In the genomic region with DNA sequence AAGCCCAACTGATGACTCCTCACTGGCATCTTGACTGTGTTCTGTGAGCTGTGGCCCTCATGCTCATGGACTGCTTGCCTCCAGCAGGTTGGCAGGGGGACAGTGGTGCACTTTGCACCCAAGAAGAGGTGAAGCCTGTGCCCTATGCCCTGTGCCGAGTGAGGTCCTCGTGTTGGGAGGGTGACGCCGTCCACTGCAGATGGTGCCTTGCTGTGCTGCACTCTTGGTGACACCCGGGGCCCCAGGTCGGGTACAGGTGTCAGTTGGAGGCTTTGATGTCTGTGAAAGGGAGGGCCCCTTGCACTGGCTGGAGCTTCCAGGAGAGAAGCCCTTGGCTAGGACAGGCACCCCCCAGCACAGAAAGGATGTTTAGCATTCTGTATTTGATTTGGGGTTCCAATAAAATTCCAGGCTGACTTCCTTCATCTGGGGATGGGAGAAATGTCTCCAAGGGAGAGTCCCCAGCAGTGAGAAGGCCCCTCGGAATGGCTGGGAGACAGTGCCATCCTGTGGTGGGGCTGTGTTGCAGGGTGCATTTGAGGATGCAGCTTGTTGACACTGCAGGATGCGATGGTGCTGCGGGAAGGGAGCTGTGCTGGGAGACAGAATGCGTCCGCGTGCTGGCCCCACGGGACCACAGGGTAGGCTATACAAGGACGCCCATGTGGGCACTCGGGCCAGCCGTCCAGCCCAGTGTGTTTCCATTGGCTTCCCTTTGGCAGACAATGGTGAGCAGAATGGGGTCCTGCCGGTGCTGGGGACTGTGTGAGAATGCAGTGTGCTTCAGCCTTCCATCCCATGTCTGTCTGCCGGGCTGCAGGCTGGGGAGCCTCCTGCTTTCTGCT, we compare ENCODE assay signal across 1 cellular context.
TF ChIP-seq lines count a peak whose summit lies in the region.

No MANE protein-coding gene starts in this region.

TF ChIP-seq in HepG2, 621 proteins besides CTCF, POLR2A, EP300 and RAD21 (continued from another document and continues in another):
- TF ChIP-seq, protein P1, sequence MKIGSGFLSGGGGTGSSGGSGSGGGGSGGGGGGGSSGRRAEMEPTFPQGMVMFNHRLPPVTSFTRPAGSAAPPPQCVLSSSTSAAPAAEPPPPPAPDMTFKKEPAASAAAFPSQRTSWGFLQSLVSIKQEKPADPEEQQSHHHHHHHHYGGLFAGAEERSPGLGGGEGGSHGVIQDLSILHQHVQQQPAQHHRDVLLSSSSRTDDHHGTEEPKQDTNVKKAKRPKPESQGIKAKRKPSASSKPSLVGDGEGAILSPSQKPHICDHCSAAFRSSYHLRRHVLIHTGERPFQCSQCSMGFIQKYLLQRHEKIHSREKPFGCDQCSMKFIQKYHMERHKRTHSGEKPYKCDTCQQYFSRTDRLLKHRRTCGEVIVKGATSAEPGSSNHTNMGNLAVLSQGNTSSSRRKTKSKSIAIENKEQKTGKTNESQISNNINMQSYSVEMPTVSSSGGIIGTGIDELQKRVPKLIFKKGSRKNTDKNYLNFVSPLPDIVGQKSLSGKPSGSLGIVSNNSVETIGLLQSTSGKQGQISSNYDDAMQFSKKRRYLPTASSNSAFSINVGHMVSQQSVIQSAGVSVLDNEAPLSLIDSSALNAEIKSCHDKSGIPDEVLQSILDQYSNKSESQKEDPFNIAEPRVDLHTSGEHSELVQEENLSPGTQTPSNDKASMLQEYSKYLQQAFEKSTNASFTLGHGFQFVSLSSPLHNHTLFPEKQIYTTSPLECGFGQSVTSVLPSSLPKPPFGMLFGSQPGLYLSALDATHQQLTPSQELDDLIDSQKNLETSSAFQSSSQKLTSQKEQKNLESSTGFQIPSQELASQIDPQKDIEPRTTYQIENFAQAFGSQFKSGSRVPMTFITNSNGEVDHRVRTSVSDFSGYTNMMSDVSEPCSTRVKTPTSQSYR (CRISPR knock-in tag; IDR thresholded peaks at IDR 0.05; ENCODE audit: borderline replicate concordance): peak; percentile 10; the same call in 1 of the 2 replicates
- peak; percentile 50; the same call in 1 of the 2 replicates for TF ChIP-seq MYC (CRISPR knock-in tag; IDR thresholded peaks at IDR 0.05; ENCODE audit: borderline replicate concordance)
- TF ChIP-seq HDAC2 (CRISPR knock-in tag; IDR thresholded peaks at IDR 0.05): peak; percentile 43; the same call in 1 of the 2 replicates
- peak; percentile 57 to 60; a peak in 3 of 4 replicates for TF ChIP-seq NR2F1 (CRISPR knock-in tag; IDR thresholded peaks at IDR 0.05)
- peak; percentile 27; the same call in 1 of the 2 replicates for TF ChIP-seq MIER3 (CRISPR knock-in tag; IDR thresholded peaks at IDR 0.05; ENCODE audit: borderline replicate concordance)
- TF ChIP-seq ZNF121 (CRISPR knock-in tag; IDR thresholded peaks at IDR 0.05): 0 out of 2 replicates have a peak, but pooled peaks have one; percentile 17
- TF ChIP-seq, protein P2, sequence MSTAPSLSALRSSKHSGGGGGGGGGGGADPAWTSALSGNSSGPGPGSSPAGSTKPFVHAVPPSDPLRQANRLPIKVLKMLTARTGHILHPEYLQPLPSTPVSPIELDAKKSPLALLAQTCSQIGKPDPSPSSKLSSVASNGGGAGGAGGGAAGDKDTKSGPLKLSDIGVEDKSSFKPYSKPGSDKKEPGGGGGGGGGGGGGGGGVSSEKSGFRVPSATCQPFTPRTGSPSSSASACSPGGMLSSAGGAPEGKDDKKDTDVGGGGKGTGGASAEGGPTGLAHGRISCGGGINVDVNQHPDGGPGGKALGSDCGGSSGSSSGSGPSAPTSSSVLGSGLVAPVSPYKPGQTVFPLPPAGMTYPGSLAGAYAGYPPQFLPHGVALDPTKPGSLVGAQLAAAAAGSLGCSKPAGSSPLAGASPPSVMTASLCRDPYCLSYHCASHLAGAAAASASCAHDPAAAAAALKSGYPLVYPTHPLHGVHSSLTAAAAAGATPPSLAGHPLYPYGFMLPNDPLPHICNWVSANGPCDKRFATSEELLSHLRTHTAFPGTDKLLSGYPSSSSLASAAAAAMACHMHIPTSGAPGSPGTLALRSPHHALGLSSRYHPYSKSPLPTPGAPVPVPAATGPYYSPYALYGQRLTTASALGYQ (CRISPR knock-in tag; IDR thresholded peaks at IDR 0.05): no peak
- 0 out of 2 replicates have a peak, but pooled peaks have one; percentile 57 for TF ChIP-seq ZNF710 (CRISPR knock-in tag; IDR thresholded peaks at IDR 0.05; ENCODE audit: borderline replicate concordance)
- peak; percentile 20; the same call in 1 of the 2 replicates for TF ChIP-seq ZNF629 (CRISPR knock-in tag; conservative IDR thresholded peaks at IDR 0.05)
- peak; percentile 75; the same call in 1 of the 2 replicates for TF ChIP-seq MTA1 (CRISPR knock-in tag; IDR thresholded peaks at IDR 0.05; ENCODE audit: borderline replicate concordance)
- peak; percentile 55; the same call in 1 of the 2 replicates for TF ChIP-seq GATAD2A (CRISPR knock-in tag; IDR thresholded peaks at IDR 0.05)
- TF ChIP-seq ZNF326 (CRISPR knock-in tag; IDR thresholded peaks at IDR 0.05; ENCODE audit: borderline replicate concordance): no peak
- TF ChIP-seq KDM1A (CRISPR knock-in tag; IDR thresholded peaks at IDR 0.05): peak; percentile 65; the same call in 1 of the 2 replicates
- TF ChIP-seq FOXA1 (IDR thresholded peaks at IDR 0.05): no peak
- peak; percentile 97 for TF ChIP-seq FOXA1 (CRISPR knock-in tag; IDR thresholded peaks at IDR 0.05)
- TF ChIP-seq, protein P3, sequence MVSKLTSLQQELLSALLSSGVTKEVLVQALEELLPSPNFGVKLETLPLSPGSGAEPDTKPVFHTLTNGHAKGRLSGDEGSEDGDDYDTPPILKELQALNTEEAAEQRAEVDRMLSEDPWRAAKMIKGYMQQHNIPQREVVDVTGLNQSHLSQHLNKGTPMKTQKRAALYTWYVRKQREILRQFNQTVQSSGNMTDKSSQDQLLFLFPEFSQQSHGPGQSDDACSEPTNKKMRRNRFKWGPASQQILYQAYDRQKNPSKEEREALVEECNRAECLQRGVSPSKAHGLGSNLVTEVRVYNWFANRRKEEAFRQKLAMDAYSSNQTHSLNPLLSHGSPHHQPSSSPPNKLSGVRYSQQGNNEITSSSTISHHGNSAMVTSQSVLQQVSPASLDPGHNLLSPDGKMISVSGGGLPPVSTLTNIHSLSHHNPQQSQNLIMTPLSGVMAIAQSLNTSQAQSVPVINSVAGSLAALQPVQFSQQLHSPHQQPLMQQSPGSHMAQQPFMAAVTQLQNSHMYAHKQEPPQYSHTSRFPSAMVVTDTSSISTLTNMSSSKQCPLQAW (CRISPR knock-in tag; IDR thresholded peaks at IDR 0.05): no peak; the same call in 1 of the 2 replicates
- TF ChIP-seq, protein P4, sequence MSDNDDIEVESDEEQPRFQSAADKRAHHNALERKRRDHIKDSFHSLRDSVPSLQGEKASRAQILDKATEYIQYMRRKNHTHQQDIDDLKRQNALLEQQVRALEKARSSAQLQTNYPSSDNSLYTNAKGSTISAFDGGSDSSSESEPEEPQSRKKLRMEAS (IDR thresholded peaks at IDR 0.05): peak; percentile 69; the same call in 1 of the 2 replicates
- TF ChIP-seq MEIS1 (CRISPR knock-in tag; IDR thresholded peaks at IDR 0.05; ENCODE audit: borderline replicate concordance): peak; percentile 37; the same call in 1 of the 2 replicates
- TF ChIP-seq PHF8 (CRISPR knock-in tag; IDR thresholded peaks at IDR 0.05): 0 out of 2 replicates have a peak, but pooled peaks have one; percentile 20
- TF ChIP-seq ZNF879 (CRISPR knock-in tag; IDR thresholded peaks at IDR 0.05): no peak
- TF ChIP-seq SOX5 (CRISPR knock-in tag; IDR thresholded peaks at IDR 0.05; ENCODE audit: borderline replicate concordance): peak; percentile 27; the same call in 1 of the 2 replicates
- TF ChIP-seq PHF21A (CRISPR knock-in tag; IDR thresholded peaks at IDR 0.05): peak; percentile 41; the same call in 1 of the 2 replicates
- TF ChIP-seq ZNF83 (CRISPR knock-in tag; IDR thresholded peaks at IDR 0.05; ENCODE audit: borderline replicate concordance): no peak
- TF ChIP-seq THRA (CRISPR knock-in tag; IDR thresholded peaks at IDR 0.05; ENCODE audit: borderline replicate concordance): peak; percentile 70; the same call in 1 of the 2 replicates
- peak; percentile 44 for TF ChIP-seq AGO1 (IDR thresholded peaks at IDR 0.05; ENCODE audit: low read depth, low read length, poor library complexity, severe bottlenecking)
- no peak for TF ChIP-seq SMARCC2 (IDR thresholded peaks at IDR 0.05)
- 0 out of 2 replicates have a peak, but pooled peaks have one; percentile 13 for TF ChIP-seq CREB1 (IDR thresholded peaks at IDR 0.05)
- peak; percentile 41; the same call in 1 of the 2 replicates for TF ChIP-seq CREB1 (CRISPR knock-in tag; IDR thresholded peaks at IDR 0.05)
- no peak for TF ChIP-seq LCORL (IDR thresholded peaks at IDR 0.05)
- peak; percentile 66 for TF ChIP-seq LCORL (CRISPR knock-in tag; IDR thresholded peaks at IDR 0.05)
- TF ChIP-seq, protein P5, sequence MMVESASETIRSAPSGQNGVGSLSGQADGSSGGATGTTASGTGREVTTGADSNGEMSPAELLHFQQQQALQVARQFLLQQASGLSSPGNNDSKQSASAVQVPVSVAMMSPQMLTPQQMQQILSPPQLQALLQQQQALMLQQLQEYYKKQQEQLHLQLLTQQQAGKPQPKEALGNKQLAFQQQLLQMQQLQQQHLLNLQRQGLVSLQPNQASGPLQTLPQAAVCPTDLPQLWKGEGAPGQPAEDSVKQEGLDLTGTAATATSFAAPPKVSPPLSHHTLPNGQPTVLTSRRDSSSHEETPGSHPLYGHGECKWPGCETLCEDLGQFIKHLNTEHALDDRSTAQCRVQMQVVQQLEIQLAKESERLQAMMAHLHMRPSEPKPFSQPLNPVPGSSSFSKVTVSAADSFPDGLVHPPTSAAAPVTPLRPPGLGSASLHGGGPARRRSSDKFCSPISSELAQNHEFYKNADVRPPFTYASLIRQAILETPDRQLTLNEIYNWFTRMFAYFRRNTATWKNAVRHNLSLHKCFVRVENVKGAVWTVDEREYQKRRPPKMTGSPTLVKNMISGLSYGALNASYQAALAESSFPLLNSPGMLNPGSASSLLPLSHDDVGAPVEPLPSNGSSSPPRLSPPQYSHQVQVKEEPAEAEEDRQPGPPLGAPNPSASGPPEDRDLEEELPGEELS (CRISPR knock-in tag; IDR thresholded peaks at IDR 0.05): 0 out of 2 replicates have a peak, but pooled peaks have one; percentile 27
- no peak for TF ChIP-seq ZNF275 (CRISPR knock-in tag; IDR thresholded peaks at IDR 0.05; ENCODE audit: borderline replicate concordance)
- peak; percentile 52; the same call in 1 of the 2 replicates for TF ChIP-seq FOXO1 (CRISPR knock-in tag; IDR thresholded peaks at IDR 0.05)
- TF ChIP-seq ZNF576 (CRISPR knock-in tag; IDR thresholded peaks at IDR 0.05): 0 out of 2 replicates have a peak, but pooled peaks have one; percentile 14
- TF ChIP-seq ZFX (CRISPR knock-in tag; IDR thresholded peaks at IDR 0.05; ENCODE audit: low read depth): peak; percentile 65
- no peak for TF ChIP-seq ZNF3 (CRISPR knock-in tag; IDR thresholded peaks at IDR 0.05)
- TF ChIP-seq TCF7 (IDR thresholded peaks at IDR 0.05; ENCODE audit: low read depth): peak; percentile 67; the same call in 1 of the 2 replicates
- TF ChIP-seq, protein P6, sequence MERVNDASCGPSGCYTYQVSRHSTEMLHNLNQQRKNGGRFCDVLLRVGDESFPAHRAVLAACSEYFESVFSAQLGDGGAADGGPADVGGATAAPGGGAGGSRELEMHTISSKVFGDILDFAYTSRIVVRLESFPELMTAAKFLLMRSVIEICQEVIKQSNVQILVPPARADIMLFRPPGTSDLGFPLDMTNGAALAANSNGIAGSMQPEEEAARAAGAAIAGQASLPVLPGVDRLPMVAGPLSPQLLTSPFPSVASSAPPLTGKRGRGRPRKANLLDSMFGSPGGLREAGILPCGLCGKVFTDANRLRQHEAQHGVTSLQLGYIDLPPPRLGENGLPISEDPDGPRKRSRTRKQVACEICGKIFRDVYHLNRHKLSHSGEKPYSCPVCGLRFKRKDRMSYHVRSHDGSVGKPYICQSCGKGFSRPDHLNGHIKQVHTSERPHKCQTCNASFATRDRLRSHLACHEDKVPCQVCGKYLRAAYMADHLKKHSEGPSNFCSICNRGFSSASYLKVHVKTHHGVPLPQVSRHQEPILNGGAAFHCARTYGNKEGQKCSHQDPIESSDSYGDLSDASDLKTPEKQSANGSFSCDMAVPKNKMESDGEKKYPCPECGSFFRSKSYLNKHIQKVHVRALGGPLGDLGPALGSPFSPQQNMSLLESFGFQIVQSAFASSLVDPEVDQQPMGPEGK (CRISPR knock-in tag; IDR thresholded peaks at IDR 0.05): peak; percentile 65
- 0 out of 2 replicates have a peak, but pooled peaks have one; percentile 42 for TF ChIP-seq SSRP1 (CRISPR knock-in tag; IDR thresholded peaks at IDR 0.05)
- peak; percentile 12; the same call in 1 of the 2 replicates for TF ChIP-seq HNF4G (IDR thresholded peaks at IDR 0.05; ENCODE audit: borderline replicate concordance, low read depth, low read length)
- TF ChIP-seq HNF4G (CRISPR knock-in tag; IDR thresholded peaks at IDR 0.05; ENCODE audit: borderline replicate concordance, low read depth): peak; percentile 22; the same call in 1 of the 2 replicates
- TF ChIP-seq POLR2G (IDR thresholded peaks at IDR 0.05; ENCODE audit: low read depth, low read length): peak; percentile 18; the same call in 1 of the 2 replicates
